ENCODE assay signal across 14 cellular contexts in the genomic region with DNA sequence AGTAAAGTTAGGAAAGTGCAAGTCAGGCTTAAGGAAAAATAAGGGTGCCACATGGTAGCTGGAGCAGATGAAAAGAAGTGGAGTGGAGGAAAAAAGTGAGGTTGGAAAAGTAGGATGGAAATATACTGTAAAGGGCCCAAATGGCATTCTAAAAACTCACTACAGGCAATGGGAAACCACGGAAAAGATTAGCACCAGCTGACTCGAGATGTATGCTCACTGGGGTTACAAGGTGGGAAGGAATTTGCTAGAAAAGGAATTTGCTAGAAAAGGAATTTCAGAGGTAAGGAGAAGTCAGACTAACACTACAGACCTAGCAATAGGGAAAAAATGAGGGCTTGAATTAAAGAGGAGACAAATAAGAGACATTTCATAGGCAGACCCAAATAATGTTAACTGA. TPM values are rescaled to one million over a fixed set of nuclear protein-coding genes. Genes with fewer than 3 reads are reported as not detected.
A peak's percentile ranks its signal among the peaks of the same experiment; 100 is the strongest.
DNase-seq lines count a peak whose midpoint lies in the region; ATAC-seq and TF ChIP-seq lines count a peak whose summit lies in the region.
"Had no signal": no experiment of that assay in that cellular context is flagged by ENCODE, and none has a peak within 500 bp of the region (broad histone marks: within the 10 kb centered on the region; RNA-seq: fewer than 3 reads in every experiment).

No MANE protein-coding gene starts in this region.

- CTCF ChIA-PET in activated CD4-positive, alpha-beta T cell treated with anti-CD3 and anti-CD28 coated beads for 36 hours (lab: Charles Lee), result interaction anchor here (0.7 to 1.2 kb wide), 2 partner anchors 58 to 85 kb away, joined by 3 read pairs; no protein-coding TSS in a partner anchor
- CTCF ChIA-PET in PC-3 (lab: Charles Lee), result no interaction called here

- TF ChIP-seq POLR2A in body of pancreas (IDR thresholded peaks at IDR 0.05), result no peak

- H3K79me2 ChIP-seq in PC-3 (ENCODE audit: low read length), result peaks cover 61% of the 10 kb centered on the region
- peaks cover 70% of the 10 kb centered on the region for H3K79me2 ChIP-seq in osteoblast (ENCODE audit: insufficient read depth, low read length)

- no peaks in the 10 kb centered on the region for H3K27me3 ChIP-seq in PC-3 (ENCODE audit: low read length)
- H3K27me3 ChIP-seq in osteoblast (ENCODE audit: insufficient read depth, low read length), result no peaks in the 10 kb centered on the region
- no peaks in the 10 kb centered on the region for H3K27me3 ChIP-seq in body of pancreas
- H3K27me3 ChIP-seq: Peyer's patch, thyroid gland had no signal

- H3K9me3 ChIP-seq in PC-3 (ENCODE audit: low read length), result no peaks in the 10 kb centered on the region
- no peaks in the 10 kb centered on the region for H3K9me3 ChIP-seq in osteoblast (ENCODE audit: low read depth, low read length)
- no peaks in the 10 kb centered on the region for H3K9me3 ChIP-seq in body of pancreas
- H3K9me3 ChIP-seq: Peyer's patch, thyroid gland had no signal

- no peaks in the 10 kb centered on the region for H3F3A ChIP-seq in PC-3 (ENCODE audit: low read length, unreplicated experiment)

- H3K27ac Mint-ChIP-seq in activated CD4-positive, alpha-beta T cell treated with anti-CD3 and anti-CD28 coated beads for 36 hours, result peak overlapping the region; percentile 73
- H3K27ac Mint-ChIP-seq in dendritic cell treated with granulocyte-macrophage colony-stimulating factor and Interleukin-4, amounts not matched to agents 40 ng/mL and 50 ng/mL, for 4 days, result peak overlapping the region; percentile 47

- ATAC-seq in activated CD4-positive, alpha-beta T cell treated with anti-CD3 and anti-CD28 coated beads for 36 hours, result no peak
- ATAC-seq in PC-3 (no peak), body of pancreas (no peak), HG02588 (IDR thresholded peaks at IDR 0.05; ENCODE audit: unreplicated experiment) (no peak)

- H2AFZ ChIP-seq in PC-3 (ENCODE audit: low read length) (no peak overlapping the region), osteoblast (ENCODE audit: low read length) (no peak overlapping the region)

- H3K9ac ChIP-seq in PC-3 (ENCODE audit: low read length), result no peak overlapping the region

- H3K27me3 Mint-ChIP-seq in activated CD4-positive, alpha-beta T cell treated with anti-CD3 and anti-CD28 coated beads for 36 hours, result no peaks in the 10 kb centered on the region
- H3K27me3 Mint-ChIP-seq in dendritic cell treated with granulocyte-macrophage colony-stimulating factor and Interleukin-4, amounts not matched to agents 40 ng/mL and 50 ng/mL, for 4 days, result no peaks in the 10 kb centered on the region

- DNase-seq in activated CD4-positive, alpha-beta T cell treated with anti-CD3 and anti-CD28 coated beads for 36 hours, result no peak
- no peak for DNase-seq in activated CD4-positive, alpha-beta T cell treated with anti-CD3 and anti-CD28 coated beads for 4 hours
- DNase-seq in PC-3 (peak; percentile 13), osteoblast (ENCODE audit: insufficient read length, low spot score, missing footprints) (no peak), body of pancreas (no peak), medulla oblongata (ENCODE audit: extremely low spot score) (no peak)
- DNase-seq: amniotic stem cell; effector CD4-positive, alpha-beta T cell; NCI-H524 treated with DMSO at 0.1 percent for 48 hours; Peyer's patch; thyroid gland had no signal

- peaks cover 47% of the 10 kb centered on the region for H3K4me1 Mint-ChIP-seq in activated CD4-positive, alpha-beta T cell treated with anti-CD3 and anti-CD28 coated beads for 36 hours
- peaks cover 42% of the 10 kb centered on the region for H3K4me1 Mint-ChIP-seq in dendritic cell treated with granulocyte-macrophage colony-stimulating factor and Interleukin-4, amounts not matched to agents 40 ng/mL and 50 ng/mL, for 4 days (ENCODE audit: low read depth)

- H3K4me3 ChIP-seq in PC-3 (ENCODE audit: low read length), result no peak overlapping the region
- H3K4me3 ChIP-seq in osteoblast (ENCODE audit: insufficient read depth, low read length), result no peak overlapping the region
- H3K4me3 ChIP-seq in body of pancreas, result no peak overlapping the region
- H3K4me3 ChIP-seq: Peyer's patch, skin epidermis, thyroid gland had no signal

- no peaks in the 10 kb centered on the region for H3K9me3 Mint-ChIP-seq in activated CD4-positive, alpha-beta T cell treated with anti-CD3 and anti-CD28 coated beads for 36 hours (ENCODE audit: low read depth)
- no peaks in the 10 kb centered on the region for H3K9me3 Mint-ChIP-seq in dendritic cell treated with granulocyte-macrophage colony-stimulating factor and Interleukin-4, amounts not matched to agents 40 ng/mL and 50 ng/mL, for 4 days

- H3K4me3 Mint-ChIP-seq in activated CD4-positive, alpha-beta T cell treated with anti-CD3 and anti-CD28 coated beads for 36 hours, result peak overlapping the region; percentile 6
- H3K4me3 Mint-ChIP-seq in dendritic cell treated with granulocyte-macrophage colony-stimulating factor and Interleukin-4, amounts not matched to agents 40 ng/mL and 50 ng/mL, for 4 days, result no peak overlapping the region

- H3K36me3 ChIP-seq in PC-3 (ENCODE audit: low read depth, low read length) (no peaks in the 10 kb centered on the region), osteoblast (ENCODE audit: insufficient read depth, low read length) (peaks cover 5% of the 10 kb centered on the region), body of pancreas (replicated peaks in 1 of 2; ENCODE audit: insufficient read depth in 1 of 2, low read depth in 2 of 2) (no peaks in the 10 kb centered on the region)
- H3K36me3 ChIP-seq: thyroid gland had no signal

- POLR2A ChIA-PET in activated CD4-positive, alpha-beta T cell treated with anti-CD3 and anti-CD28 coated beads for 36 hours (lab: Charles Lee), result interaction anchor here (0.7 kb wide), 1 partner anchor 86 kb away, joined by 6 read pairs; no protein-coding TSS in a partner anchor
- POLR2A ChIA-PET in PC-3 (lab: Charles Lee; ENCODE audit: unreplicated experiment), result no interaction called here

- intact Hi-C loops in activated CD4-positive, alpha-beta T cell treated with anti-CD3 and anti-CD28 coated beads for 36 hours (cut with DNase I, micrococcal nuclease), result no loop called here
- intact Hi-C loops in PC-3 (cut with micrococcal nuclease), result no loop called here
- intact Hi-C loops in dendritic cell treated with granulocyte-macrophage colony-stimulating factor and Interleukin-4, amounts not matched to agents 40 ng/mL and 50 ng/mL, for 4 days (cut with micrococcal nuclease), result no loop called here
- intact Hi-C loops in body of pancreas (cut with DNase I), result no loop called here

- peaks cover 44% of the 10 kb centered on the region for H3K36me3 Mint-ChIP-seq in activated CD4-positive, alpha-beta T cell treated with anti-CD3 and anti-CD28 coated beads for 36 hours (ENCODE audit: low read depth)
- peaks cover 64% of the 10 kb centered on the region for H3K36me3 Mint-ChIP-seq in dendritic cell treated with granulocyte-macrophage colony-stimulating factor and Interleukin-4, amounts not matched to agents 40 ng/mL and 50 ng/mL, for 4 days (ENCODE audit: low read depth)

- H3K4me2 ChIP-seq in PC-3 (ENCODE audit: low read length) (no peak overlapping the region), osteoblast (ENCODE audit: insufficient read depth, low read length) (no peak overlapping the region)

- 73 to 76% methylated on average over 2 of the region's 2 CpGs for WGBS in body of pancreas, 2 donors

- no peaks in the 10 kb centered on the region for H3K9me2 ChIP-seq in PC-3 (replicated peaks; ENCODE audit: low read length)

- TF ChIP-seq CTCF in PC-3 (conservative IDR thresholded peaks at IDR 0.05; ENCODE audit: low read depth, low read length) (no peak), osteoblast (IDR thresholded peaks at IDR 0.05; ENCODE audit: extremely low read depth, low read depth, low read length) (no peak), body of pancreas (IDR thresholded peaks at IDR 0.05) (no peak)

- no peak overlapping the region for H3K27ac ChIP-seq in PC-3 (ENCODE audit: low read length)
- peak overlapping the region; percentile 40 for H3K27ac ChIP-seq in osteoblast (ENCODE audit: low read depth, low read length)
- no peak overlapping the region for H3K27ac ChIP-seq in body of pancreas
- H3K27ac ChIP-seq: Peyer's patch, thyroid gland had no signal

- H4K20me1 ChIP-seq in PC-3 (ENCODE audit: low read length) (0 out of 2 replicates have a peak, but pooled peaks cover 5% of the 10 kb centered on the region), osteoblast (ENCODE audit: insufficient read depth, low read length) (peaks cover 8% of the 10 kb centered on the region)

- no TSS peak for BruUV-seq in PC-3 (replicated peaks; lab: Mats Ljungman, UMichigan)

- H3K4me1 ChIP-seq in PC-3 (ENCODE audit: insufficient read depth, low read length) (no peaks in the 10 kb centered on the region; the same call in none of the 2 replicates), osteoblast (ENCODE audit: insufficient read depth, low read length) (peaks cover 19% of the 10 kb centered on the region), body of pancreas (peaks cover 15% of the 10 kb centered on the region)

RNA-seq across cellular contexts. Expression of gene PSMD5, which starts 3.6 kb away (rescaled TPM):
- total RNA-seq in activated CD4-positive, alpha-beta T cell treated with anti-CD3 and anti-CD28 coated beads for 36 hours, result 10 to 100 TPM; 53.5 to 58.3 TPM
- total RNA-seq in PC-3 (2014; rRNA removed) (19.1 and 23.4 TPM in 2 replicates), osteoblast (32.6 and 34.2 TPM in 2 replicates), body of pancreas (10 to 100 TPM; 20.8 to 31.0 TPM)

RNA-seq across cellular contexts. Expression of gene PHF19, which starts 37.8 kb away (rescaled TPM):
- total RNA-seq in activated CD4-positive, alpha-beta T cell treated with anti-CD3 and anti-CD28 coated beads for 36 hours, result 100 to 1,000 TPM; 168 to 169 TPM
- total RNA-seq in PC-3 (2014; rRNA removed) (101 and 104 TPM in 2 replicates), osteoblast (13.8 and 16.6 TPM in 2 replicates), body of pancreas (1 to 10 TPM; 5.4 to 6.9 TPM)

RNA-seq across cellular contexts. Expression of gene FBXW2, which starts 45.9 kb away (rescaled TPM):
- 10 to 100 TPM; 53.0 to 68.1 TPM for total RNA-seq in activated CD4-positive, alpha-beta T cell treated with anti-CD3 and anti-CD28 coated beads for 36 hours
- 25.0 and 30.5 TPM in 2 replicates for total RNA-seq in PC-3 (2014; rRNA removed)
- 36.9 and 41.0 TPM in 2 replicates for total RNA-seq in osteoblast
- total RNA-seq in body of pancreas, result 10 to 100 TPM; 16.6 to 19.1 TPM
